ENCODE assay signal across 30 cellular contexts in genomic region chr2:58268685-58269084, GRCh38.
"Had no signal": no experiment of that assay in that cellular context is flagged by ENCODE, and none has a peak within 500 bp of the region (broad histone marks: within the 10 kb centered on the region; RNA-seq: fewer than 3 reads in every experiment).

No MANE protein-coding gene starts in this region.

- H3K9me3 ChIP-seq: adrenal gland, body of pancreas, breast epithelium, MG63, SJSA1, SK-N-SH had no signal

- H3K4me1 ChIP-seq: adrenal gland, body of pancreas, breast epithelium, SJSA1 had no signal

- ATAC-seq: activated CD4-positive, alpha-beta T cell treated with anti-CD3 and anti-CD28 coated beads for 36 hours; activated CD4-positive, CD25-positive, alpha-beta regulatory T cell treated with anti-CD3 and anti-CD28 coated beads, Interleukin-2, amount 50 U/mL, for 24 hours; activated CD8-positive, alpha-beta T cell treated with anti-CD3 and anti-CD28 coated beads, Interleukin-2, amount 10 ng/mL, durations not matched to agents 7 days and 5 days; activated naive CD4-positive, alpha-beta T cell treated with anti-CD3 and anti-CD28 coated beads, Interleukin-2, amount 50 U/mL, for 72 hours; body of pancreas; WTC11 had no signal

- DNase-seq: activated CD4-positive, alpha-beta T cell treated with anti-CD3 and anti-CD28 coated beads for 36 hours; activated CD4-positive, alpha-beta T cell treated with anti-CD3 and anti-CD28 coated beads, Interleukin-2, amount 10 ng/mL, durations not matched to agents 7 days and 5 days; activated CD4-positive, alpha-beta T cell treated with anti-CD3 and anti-CD28 coated beads, Interleukin-2, amount 50 U/mL, for 48 hours; activated CD8-positive, alpha-beta T cell treated with anti-CD3 and anti-CD28 coated beads, Interleukin-2, amount 10 ng/mL, durations not matched to agents 7 days and 5 days; activated gamma-delta T cell treated with Interleukin-2 at 50 U/mL for 16 hours; activated naive CD4-positive, alpha-beta T cell treated with anti-CD3 and anti-CD28 coated beads for 36 hours; activated T-cell treated with anti-CD3 and anti-CD28 coated beads, Interleukin-2, amount 50 U/mL, for 24 hours; adrenal gland; body of pancreas; Kasumi-1; KG1; MG63; MV-4-11; NCI-H1092; NCI-H1436 treated with DMSO at 0.1 percent for 48 hours; NCI-H1694 treated with DMSO at 0.1 percent for 48 hours; NCI-H2081; NCI-H2171 treated with DMSO at 0.1 percent for 48 hours; NCI-H2227 treated with DMSO at 0.1 percent for 48 hours; NCI-H446; NCI-H524 treated with DMSO at 0.1 percent for 48 hours; NCI-H82; NK-92 treated with Interleukin-12 subunit alpha and Interleukin-12 subunit beta, amount 100 ng/mL, for 24 hours; Right ventricle myocardium superior; SK-N-SH had no signal

- H3K4me3 ChIP-seq: adrenal gland, body of pancreas, breast epithelium, MG63, SJSA1 had no signal

- H3K36me3 ChIP-seq: adrenal gland, breast epithelium, MG63, SJSA1 had no signal

- H3K27ac ChIP-seq: adrenal gland, body of pancreas, breast epithelium, SJSA1 had no signal

- H3K27me3 ChIP-seq: adrenal gland, body of pancreas, breast epithelium, MG63, SJSA1 had no signal
